21 cellular contexts compared by ENCODE assay signal in genomic region chr2:203619192-203619878, GRCh38.
DNase-seq lines count a peak whose midpoint lies in the region; ATAC-seq, FAIRE-seq and TF ChIP-seq lines count a peak whose summit lies in the region.
"Had no signal": no experiment of that assay in that cellular context is flagged by ENCODE, and none has a peak within 500 bp of the region (broad histone marks: within the 10 kb centered on the region; RNA-seq: fewer than 3 reads in every experiment).

No MANE protein-coding gene starts in this region.

- H3K9ac ChIP-seq in MM.1S (ENCODE audit: low read length): no peak overlapping the region
- H3K9ac ChIP-seq: BLaER1 had no signal

- peaks cover 9% of the 10 kb centered on the region for H3K9me3 Mint-ChIP-seq in activated CD4-positive, alpha-beta T cell treated with anti-CD3 and anti-CD28 coated beads for 36 hours (ENCODE audit: low read depth)
- peaks cover 31% of the 10 kb centered on the region for H3K9me3 Mint-ChIP-seq in activated CD4-positive, alpha-beta T cell treated with anti-CD3 and anti-CD28 coated beads, Interleukin-2, amount 10 ng/mL, durations not matched to agents 24 days and 14 days
- H3K9me3 Mint-ChIP-seq in activated T-helper 17 cell treated with anti-CD3 and anti-CD28 coated beads, Interleukin-2, amount 50 U/mL, for 72 hours: peaks cover 14% of the 10 kb centered on the region
- H3K9me3 Mint-ChIP-seq: H9 had no signal

- intact Hi-C loops in activated CD4-positive, alpha-beta T cell treated with anti-CD3 and anti-CD28 coated beads for 36 hours (cut with DNase I, micrococcal nuclease): no loop called here
- intact Hi-C loops in activated CD4-positive, alpha-beta T cell treated with anti-CD3 and anti-CD28 coated beads, Interleukin-2, amount 10 ng/mL, durations not matched to agents 24 days and 14 days (cut with micrococcal nuclease): no loop called here
- intact Hi-C loops in mucosa of descending colon (cut with DNase I, micrococcal nuclease): no loop called here

- DNase-seq in activated CD4-positive, alpha-beta T cell treated with anti-CD3 and anti-CD28 coated beads for 36 hours: no peak
- no peak for DNase-seq in activated CD4-positive, alpha-beta T cell treated with anti-CD3 and anti-CD28 coated beads, Interleukin-2, amount 10 ng/mL, durations not matched to agents 24 days and 14 days
- DNase-seq in mucosa of descending colon (peak in 1 of 3 donors; percentile 39), small intestine (peak; percentile 72), MM.1S (no peak)
- DNase-seq: CD4-positive, alpha-beta memory T cell; DMS 273 treated with DMSO at 0.1 percent for 48 hours; H9; IMR-90 had no signal

- TF ChIP-seq CTCF in mucosa of descending colon (IDR thresholded peaks at IDR 0.05) (no peak), MM.1S (IDR thresholded peaks at IDR 0.05; ENCODE audit: low read length) (no peak)

- H3K27ac Mint-ChIP-seq in activated CD4-positive, alpha-beta T cell treated with anti-CD3 and anti-CD28 coated beads for 36 hours: peak overlapping the region; percentile 44
- no peak overlapping the region for H3K27ac Mint-ChIP-seq in activated CD4-positive, alpha-beta T cell treated with anti-CD3 and anti-CD28 coated beads, Interleukin-2, amount 10 ng/mL, durations not matched to agents 24 days and 14 days
- peak overlapping the region; percentile 6 for H3K27ac Mint-ChIP-seq in activated T-helper 17 cell treated with anti-CD3 and anti-CD28 coated beads, Interleukin-2, amount 50 U/mL, for 72 hours
- H3K27ac Mint-ChIP-seq: CD14-positive monocyte; CD4-positive, alpha-beta memory T cell; H9 had no signal

- POLR2A ChIA-PET in activated CD4-positive, alpha-beta T cell treated with anti-CD3 and anti-CD28 coated beads for 36 hours (lab: Charles Lee): interaction anchor here (0.6 kb wide), 1 partner anchor 335 kb away, joined by 3 read pairs; no protein-coding TSS in a partner anchor

- H3K9me3 ChIP-seq in mucosa of descending colon (no peaks in the 10 kb centered on the region), small intestine (ENCODE audit: control insufficient read depth, low read depth) (no peaks in the 10 kb centered on the region), MM.1S (replicated peaks; ENCODE audit: insufficient read depth, low read length) (no peaks in the 10 kb centered on the region)
- H3K9me3 ChIP-seq: A549, BLaER1 had no signal

- H3K27me3 Mint-ChIP-seq in activated CD4-positive, alpha-beta T cell treated with anti-CD3 and anti-CD28 coated beads for 36 hours: no peaks in the 10 kb centered on the region
- H3K27me3 Mint-ChIP-seq in activated CD4-positive, alpha-beta T cell treated with anti-CD3 and anti-CD28 coated beads, Interleukin-2, amount 10 ng/mL, durations not matched to agents 24 days and 14 days: peaks cover 4% of the 10 kb centered on the region
- H3K27me3 Mint-ChIP-seq in activated T-helper 17 cell treated with anti-CD3 and anti-CD28 coated beads, Interleukin-2, amount 50 U/mL, for 72 hours: no peaks in the 10 kb centered on the region
- H3K27me3 Mint-ChIP-seq: CD4-positive, alpha-beta memory T cell had no signal

- no peak for ATAC-seq in activated CD4-positive, alpha-beta T cell treated with anti-CD3 and anti-CD28 coated beads for 36 hours
- ATAC-seq in activated T-helper 17 cell treated with anti-CD3 and anti-CD28 coated beads, Interleukin-2, amount 50 U/mL, for 72 hours (replicated peaks): no peak
- ATAC-seq in mucosa of descending colon: peak; percentile 77
- ATAC-seq in GM19023 (IDR thresholded peaks at IDR 0.05; ENCODE audit: unreplicated experiment): no peak
- no peak for ATAC-seq in GM19328 (IDR thresholded peaks at IDR 0.05; ENCODE audit: unreplicated experiment)
- ATAC-seq: A549 had no signal

- H3K9me2 ChIP-seq in MM.1S (replicated peaks; ENCODE audit: insufficient read depth, low read length): no peaks in the 10 kb centered on the region

- H3K27ac ChIP-seq in small intestine (ENCODE audit: low read depth in 1 of 2, low read length in 1 of 2): no peak overlapping the region
- no peak overlapping the region for H3K27ac ChIP-seq in MM.1S (ENCODE audit: low read length)
- H3K27ac ChIP-seq: 22Rv1, A549, BLaER1 had no signal

- no peaks in the 10 kb centered on the region for H4K20me1 ChIP-seq in MM.1S (ENCODE audit: insufficient read depth, low read length)
- H4K20me1 ChIP-seq: BLaER1 had no signal

- H3K4me3 ChIP-seq in mucosa of descending colon (no peak overlapping the region), small intestine (ENCODE audit: low read depth in 1 of 2, low read length in 2 of 2) (no peak overlapping the region), MM.1S (ENCODE audit: low read length) (no peak overlapping the region)
- H3K4me3 ChIP-seq: A549, BLaER1 had no signal

- CTCF ChIA-PET in activated CD4-positive, alpha-beta T cell treated with anti-CD3 and anti-CD28 coated beads for 36 hours (lab: Charles Lee): interaction anchor here (0.5 kb wide), 1 partner anchor 391 kb away, joined by 5 read pairs; no protein-coding TSS in a partner anchor

- peaks cover 8% of the 10 kb centered on the region for H3K4me1 Mint-ChIP-seq in activated CD4-positive, alpha-beta T cell treated with anti-CD3 and anti-CD28 coated beads for 36 hours
- peaks cover 4% of the 10 kb centered on the region for H3K4me1 Mint-ChIP-seq in activated CD4-positive, alpha-beta T cell treated with anti-CD3 and anti-CD28 coated beads, Interleukin-2, amount 10 ng/mL, durations not matched to agents 24 days and 14 days
- peaks cover 5% of the 10 kb centered on the region for H3K4me1 Mint-ChIP-seq in activated T-helper 17 cell treated with anti-CD3 and anti-CD28 coated beads, Interleukin-2, amount 50 U/mL, for 72 hours
- H3K4me1 Mint-ChIP-seq: H9 had no signal

- no peak for FAIRE-seq in small intestine (lab: Jason Lieb, UNC)
- FAIRE-seq: A549, G401.6, GM12892, GM18507, H1, HTR-8/SVneo had no signal

- H3K4me3 Mint-ChIP-seq in activated CD4-positive, alpha-beta T cell treated with anti-CD3 and anti-CD28 coated beads for 36 hours: no peak overlapping the region
- no peak overlapping the region for H3K4me3 Mint-ChIP-seq in activated CD4-positive, alpha-beta T cell treated with anti-CD3 and anti-CD28 coated beads, Interleukin-2, amount 10 ng/mL, durations not matched to agents 24 days and 14 days
- H3K4me3 Mint-ChIP-seq in activated T-helper 17 cell treated with anti-CD3 and anti-CD28 coated beads, Interleukin-2, amount 50 U/mL, for 72 hours: no peak overlapping the region
- H3K4me3 Mint-ChIP-seq: CD14-positive monocyte; CD4-positive, alpha-beta memory T cell; H9 had no signal

- H3K36me3 ChIP-seq in mucosa of descending colon (ENCODE audit: low read depth) (no peaks in the 10 kb centered on the region), small intestine (ENCODE audit: control insufficient read depth in 2 of 2, insufficient read depth in 2 of 2, low read length in 2 of 2) (no peaks in the 10 kb centered on the region), MM.1S (replicated peaks; ENCODE audit: insufficient read depth, low read length) (no peaks in the 10 kb centered on the region)
- H3K36me3 ChIP-seq: BLaER1 had no signal

- 32 to 66% (median 55%) methylated on average over 7 of the region's 7 CpGs for WGBS in small intestine, 3 donors

- H3K27me3 ChIP-seq in small intestine (ENCODE audit: control insufficient read depth in 2 of 2, insufficient read depth in 2 of 2, low read length in 2 of 2): no peaks in the 10 kb centered on the region
- H3K27me3 ChIP-seq in MM.1S (replicated peaks; ENCODE audit: insufficient read depth, low read length): no peaks in the 10 kb centered on the region
- H3K27me3 ChIP-seq: BLaER1 had no signal

- H3K4me1 ChIP-seq in mucosa of descending colon (ENCODE audit: low read depth) (peaks cover 6% of the 10 kb centered on the region), small intestine (ENCODE audit: control insufficient read depth in 2 of 2, insufficient read depth in 1 of 2, low read depth in 1 of 2, low read length in 1 of 2) (no peaks in the 10 kb centered on the region), MM.1S (ENCODE audit: low read length) (no peaks in the 10 kb centered on the region)
- H3K4me1 ChIP-seq: BLaER1 had no signal

- H3F3A ChIP-seq in MM.1S (ENCODE audit: insufficient read depth, low read length): no peaks in the 10 kb centered on the region

- no peaks in the 10 kb centered on the region for H3K36me3 Mint-ChIP-seq in activated CD4-positive, alpha-beta T cell treated with anti-CD3 and anti-CD28 coated beads for 36 hours (ENCODE audit: low read depth)
- H3K36me3 Mint-ChIP-seq in activated CD4-positive, alpha-beta T cell treated with anti-CD3 and anti-CD28 coated beads, Interleukin-2, amount 10 ng/mL, durations not matched to agents 24 days and 14 days (ENCODE audit: low read depth): peaks cover 2% of the 10 kb centered on the region
- no peaks in the 10 kb centered on the region for H3K36me3 Mint-ChIP-seq in activated T-helper 17 cell treated with anti-CD3 and anti-CD28 coated beads, Interleukin-2, amount 50 U/mL, for 72 hours (ENCODE audit: low read depth)
- H3K36me3 Mint-ChIP-seq: CD14-positive monocyte had no signal

- no peaks in the 10 kb centered on the region for H3K79me2 ChIP-seq in MM.1S (ENCODE audit: low read length)

- H3K4me2 ChIP-seq in MM.1S (ENCODE audit: low read depth, low read length): no peak overlapping the region
- H3K4me2 ChIP-seq: A549, BLaER1 had no signal

- H2AFZ ChIP-seq in MM.1S (ENCODE audit: low read length): no peak overlapping the region
